ENCODE assay signal across 18 cellular contexts in genomic region chr5:179212870-179213269, GRCh38.
DNase-seq lines count a peak whose midpoint lies in the region; ATAC-seq and TF ChIP-seq lines count a peak whose summit lies in the region.
"Had no signal": no experiment of that assay in that cellular context is flagged by ENCODE, and none has a peak within 500 bp of the region (broad histone marks: within the 10 kb centered on the region; RNA-seq: fewer than 3 reads in every experiment).

No MANE protein-coding gene starts in this region.

- POLR2A ChIA-PET in activated CD8-positive, alpha-beta T cell treated with anti-CD3 and anti-CD28 coated beads, Interleukin-2, amount 10 ng/mL, durations not matched to agents 7 days and 5 days (lab: Charles Lee), result no interaction called here

- no peaks in the 10 kb centered on the region for H3K36me3 Mint-ChIP-seq in activated CD8-positive, alpha-beta T cell treated with anti-CD3 and anti-CD28 coated beads, Interleukin-2, amount 10 ng/mL, durations not matched to agents 7 days and 5 days (ENCODE audit: low read depth)
- H3K36me3 Mint-ChIP-seq in natural killer cell treated with Interleukin-12 subunit alpha and Interleukin-12 subunit beta and Interleukin-15 and Interleukin-18, amount 100 ng/mL, for 72 hours, result no peaks in the 10 kb centered on the region
- H3K36me3 Mint-ChIP-seq: stimulated activated naive B cell treated with anti-CD40 and anti-IgM and Interleukin-4, amounts not matched to agents 10 μg/mL and 1 μg/mL and 100 μg/mL, for 72 hours had no signal

- H3K4me3 ChIP-seq in HFF-Myc (replicated peaks; ENCODE audit: low read depth, low read length), result no peak overlapping the region
- H3K4me3 ChIP-seq: A549, SJSA1 had no signal

- H3K4me3 Mint-ChIP-seq in activated CD8-positive, alpha-beta T cell treated with anti-CD3 and anti-CD28 coated beads, Interleukin-2, amount 10 ng/mL, durations not matched to agents 7 days and 5 days, result no peak overlapping the region
- H3K4me3 Mint-ChIP-seq in natural killer cell treated with Interleukin-12 subunit alpha and Interleukin-12 subunit beta and Interleukin-15 and Interleukin-18, amount 100 ng/mL, for 72 hours, result no peak overlapping the region
- H3K4me3 Mint-ChIP-seq: stimulated activated naive B cell treated with anti-CD40 and anti-IgM and Interleukin-4, amounts not matched to agents 10 μg/mL and 1 μg/mL and 100 μg/mL, for 72 hours had no signal

- H3K27me3 Mint-ChIP-seq in activated CD8-positive, alpha-beta T cell treated with anti-CD3 and anti-CD28 coated beads, Interleukin-2, amount 10 ng/mL, durations not matched to agents 7 days and 5 days (ENCODE audit: low read depth), result no peaks in the 10 kb centered on the region
- H3K27me3 Mint-ChIP-seq in natural killer cell treated with Interleukin-12 subunit alpha and Interleukin-12 subunit beta and Interleukin-15 and Interleukin-18, amount 100 ng/mL, for 72 hours, result no peaks in the 10 kb centered on the region

- ATAC-seq in activated CD8-positive, alpha-beta T cell treated with anti-CD3 and anti-CD28 coated beads, Interleukin-2, amount 10 ng/mL, durations not matched to agents 7 days and 5 days, result no peak
- ATAC-seq in natural killer cell treated with Interleukin-12 subunit alpha and Interleukin-12 subunit beta and Interleukin-15 and Interleukin-18, amount 100 ng/mL, for 72 hours, result no peak
- ATAC-seq: A549; HCT116; stimulated activated naive B cell treated with anti-CD40 and anti-IgM and Interleukin-4, amounts not matched to agents 10 μg/mL and 1 μg/mL and 100 μg/mL, for 72 hours had no signal

- H3K27ac Mint-ChIP-seq in activated CD8-positive, alpha-beta T cell treated with anti-CD3 and anti-CD28 coated beads, Interleukin-2, amount 10 ng/mL, durations not matched to agents 7 days and 5 days, result no peak overlapping the region
- H3K27ac Mint-ChIP-seq in natural killer cell treated with Interleukin-12 subunit alpha and Interleukin-12 subunit beta and Interleukin-15 and Interleukin-18, amount 100 ng/mL, for 72 hours, result no peak overlapping the region
- H3K27ac Mint-ChIP-seq: stimulated activated naive B cell treated with anti-CD40 and anti-IgM and Interleukin-4, amounts not matched to agents 10 μg/mL and 1 μg/mL and 100 μg/mL, for 72 hours had no signal

- CTCF ChIA-PET in activated CD8-positive, alpha-beta T cell treated with anti-CD3 and anti-CD28 coated beads, Interleukin-2, amount 10 ng/mL, durations not matched to agents 7 days and 5 days (lab: Charles Lee), result no interaction called here

- H3K9me3 Mint-ChIP-seq in activated CD8-positive, alpha-beta T cell treated with anti-CD3 and anti-CD28 coated beads, Interleukin-2, amount 10 ng/mL, durations not matched to agents 7 days and 5 days (ENCODE audit: insufficient read depth), result no peaks in the 10 kb centered on the region
- no peaks in the 10 kb centered on the region for H3K9me3 Mint-ChIP-seq in natural killer cell treated with Interleukin-12 subunit alpha and Interleukin-12 subunit beta and Interleukin-15 and Interleukin-18, amount 100 ng/mL, for 72 hours

- peak; percentile 58 for TF ChIP-seq CTCF in HFF-Myc (IDR thresholded peaks at IDR 0.05; ENCODE audit: low read depth, low read length, missing control alignments)

- peak; percentile 3 for DNase-seq in DMS153 (lab: John Stamatoyannopoulos, UW)
- no peak for DNase-seq in DMS153 treated with DMSO at 0.1 percent for 48 hours (lab: John Stamatoyannopoulos, UW; ENCODE audit: unreplicated experiment)
- DNase-seq in HFF-Myc (ENCODE audit: extremely low read depth, low read depth), result no peak
- DNase-seq in activated CD8-positive, alpha-beta T cell treated with anti-CD3 and anti-CD28 coated beads, Interleukin-2, amount 10 ng/mL, durations not matched to agents 7 days and 5 days, result peak; percentile 23
- DNase-seq in myocyte (ENCODE audit: low read depth), result peak; percentile 70
- DNase-seq in foreskin melanocyte, result no peak
- no peak for DNase-seq in stimulated activated CD4-positive, alpha-beta T cell treated with anti-CD3 and anti-CD28 coated beads, Interleukin-4, amount 100 ng/mL, for 24 hours
- DNase-seq in natural killer cell treated with Interleukin-12 subunit alpha and Interleukin-12 subunit beta and Interleukin-15 and Interleukin-18, amount 100 ng/mL, for 72 hours (ENCODE audit: low spot score), result no peak
- DNase-seq: activated naive CD4-positive, alpha-beta T cell treated with anti-CD3 and anti-CD28 coated beads, Interleukin-2, amount 50 U/mL, for 16 hours; effector CD8-positive, alpha-beta T cell; kidney glomerular epithelial cell; midbrain; NCI-H2081; occipital lobe; stimulated activated naive B cell treated with anti-CD40 and anti-IgM and Interleukin-4, amounts not matched to agents 10 μg/mL and 1 μg/mL and 100 μg/mL, for 72 hours had no signal

- no peaks in the 10 kb centered on the region for H3K4me1 Mint-ChIP-seq in activated CD8-positive, alpha-beta T cell treated with anti-CD3 and anti-CD28 coated beads, Interleukin-2, amount 10 ng/mL, durations not matched to agents 7 days and 5 days (ENCODE audit: low read depth)
- no peaks in the 10 kb centered on the region for H3K4me1 Mint-ChIP-seq in natural killer cell treated with Interleukin-12 subunit alpha and Interleukin-12 subunit beta and Interleukin-15 and Interleukin-18, amount 100 ng/mL, for 72 hours (ENCODE audit: low read depth in 2 of 2)
- H3K4me1 Mint-ChIP-seq: stimulated activated naive B cell treated with anti-CD40 and anti-IgM and Interleukin-4, amounts not matched to agents 10 μg/mL and 1 μg/mL and 100 μg/mL, for 72 hours had no signal

Comparison
In these comparisons a context has a peak if more than half of its experiments do, and no peak if none do; other contexts are left out.
1. DNase-seq: peak in DMS153 (single experiment), activated CD8-positive, alpha-beta T cell treated with anti-CD3 and anti-CD28 coated beads, Interleukin-2, amount 10 ng/mL, durations not matched to agents 7 days and 5 days (single experiment) and myocyte (single experiment); none in DMS153 treated with DMSO at 0.1 percent for 48 hours (single experiment), HFF-Myc (single experiment), foreskin melanocyte (single experiment), stimulated activated CD4-positive, alpha-beta T cell treated with anti-CD3 and anti-CD28 coated beads, Interleukin-4, amount 100 ng/mL, for 24 hours (single experiment) and natural killer cell treated with Interleukin-12 subunit alpha and Interleukin-12 subunit beta and Interleukin-15 and Interleukin-18, amount 100 ng/mL, for 72 hours (single experiment).